Comparison of ENCODE assay signal across 5 cellular contexts in the genomic region with DNA sequence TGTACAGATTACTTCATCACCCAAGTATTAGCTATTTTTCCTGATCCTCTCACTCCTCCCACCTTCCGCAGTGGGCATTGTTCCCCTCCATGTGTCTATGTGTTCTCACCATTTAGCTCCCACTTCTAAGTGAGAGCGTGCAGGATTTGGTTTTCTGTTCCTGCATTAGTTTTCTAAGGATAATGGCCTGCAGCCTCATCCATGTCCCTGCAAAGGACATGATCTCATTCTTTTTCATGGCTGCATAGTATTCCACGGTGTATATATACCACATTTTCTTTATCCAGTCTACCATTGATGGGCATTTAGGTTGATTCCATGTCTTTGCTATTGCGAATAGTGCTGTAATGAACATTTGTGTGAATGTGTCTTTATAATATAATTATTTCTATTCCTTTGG.
TF ChIP-seq lines count a peak whose summit lies in the region.

No MANE protein-coding gene starts in this region.

TF ChIP-seq in HEK293, 187 proteins besides CTCF, POLR2A, EP300 and RAD21:
- TF ChIP-seq, protein P1, sequence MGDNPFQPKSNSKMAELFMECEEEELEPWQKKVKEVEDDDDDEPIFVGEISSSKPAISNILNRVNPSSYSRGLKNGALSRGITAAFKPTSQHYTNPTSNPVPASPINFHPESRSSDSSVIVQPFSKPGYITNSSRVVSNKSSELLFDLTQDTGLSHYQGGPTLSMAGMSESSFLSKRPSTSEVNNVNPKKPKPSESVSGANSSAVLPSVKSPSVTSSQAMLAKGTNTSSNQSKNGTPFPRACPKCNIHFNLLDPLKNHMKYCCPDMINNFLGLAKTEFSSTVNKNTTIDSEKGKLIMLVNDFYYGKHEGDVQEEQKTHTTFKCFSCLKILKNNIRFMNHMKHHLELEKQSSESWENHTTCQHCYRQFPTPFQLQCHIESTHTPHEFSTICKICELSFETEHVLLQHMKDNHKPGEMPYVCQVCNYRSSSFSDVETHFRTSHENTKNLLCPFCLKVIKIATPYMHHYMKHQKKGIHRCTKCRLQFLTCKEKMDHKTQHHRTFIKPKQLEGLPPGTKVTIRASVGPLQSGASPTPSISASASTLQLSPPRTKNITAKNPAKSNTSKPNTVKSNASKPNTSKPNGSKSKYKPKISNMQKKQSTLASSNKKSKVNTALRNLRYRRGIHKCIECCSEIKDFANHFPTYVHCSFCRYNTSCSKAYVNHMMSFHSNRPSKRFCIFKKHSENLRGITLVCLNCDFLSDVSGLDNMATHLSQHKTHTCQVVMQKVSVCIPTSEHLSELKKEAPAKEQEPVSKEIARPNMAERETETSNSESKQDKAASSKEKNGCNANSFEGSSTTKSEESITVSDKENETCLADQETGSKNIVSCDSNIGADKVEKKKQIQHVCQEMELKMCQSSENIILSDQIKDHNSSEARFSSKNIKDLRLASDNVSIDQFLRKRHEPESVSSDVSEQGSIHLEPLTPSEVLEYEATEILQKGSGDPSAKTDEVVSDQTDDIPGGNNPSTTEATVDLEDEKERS (tag by site-specific recombination; IDR thresholded peaks at IDR 0.05): 0 out of 2 replicates have a peak, but pooled peaks have one; percentile 55
- TF ChIP-seq ZNF146 (tag by site-specific recombination; IDR thresholded peaks at IDR 0.05): peak; percentile 88

TF ChIP-seq in SK-N-SH treated with all-trans-retinoic acid at 6 μM for 48 hours, 23 proteins besides CTCF, POLR2A, EP300 and RAD21:
- TF ChIP-seq ZNF8 (CRISPR knock-in tag; IDR thresholded peaks at IDR 0.05): peak; percentile 46; the same call in 1 of the 2 replicates
TF ChIP-seq in SK-N-SH treated with all-trans-retinoic acid at 6 μM for 48 hours: peak in this region for 1; not testable (repeated sequence) for 22.

TF ChIP-seq in WTC11, 78 proteins besides CTCF, POLR2A, EP300 and RAD21:
- TF ChIP-seq GTF2I (CRISPR knock-in tag; conservative IDR thresholded peaks at IDR 0.05): peak; percentile 50; the same call in 1 of the 2 replicates

TF ChIP-seq in K562, 482 proteins besides CTCF, POLR2A, EP300 and RAD21:
- TF ChIP-seq ZNF146 (CRISPR knock-in tag; IDR thresholded peaks at IDR 0.05; ENCODE audit: unreplicated experiment) (peak; percentile 69), RBM25 (IDR thresholded peaks at IDR 0.05; ENCODE audit: low read depth, low read length, severe bottlenecking) (peak; percentile 26)

TF ChIP-seq in H1, 55 proteins besides CTCF, POLR2A, EP300 and RAD21:
- 0 out of 2 replicates have a peak, but pooled peaks have one; percentile 29 for TF ChIP-seq KDM1A (IDR thresholded peaks at IDR 0.05; ENCODE audit: borderline replicate concordance, low read length)
TF ChIP-seq in H1: peak in this region for 1; not testable (repeated sequence) for 54.
